ENCODE assay signal across 21 cellular contexts in the genomic region with DNA sequence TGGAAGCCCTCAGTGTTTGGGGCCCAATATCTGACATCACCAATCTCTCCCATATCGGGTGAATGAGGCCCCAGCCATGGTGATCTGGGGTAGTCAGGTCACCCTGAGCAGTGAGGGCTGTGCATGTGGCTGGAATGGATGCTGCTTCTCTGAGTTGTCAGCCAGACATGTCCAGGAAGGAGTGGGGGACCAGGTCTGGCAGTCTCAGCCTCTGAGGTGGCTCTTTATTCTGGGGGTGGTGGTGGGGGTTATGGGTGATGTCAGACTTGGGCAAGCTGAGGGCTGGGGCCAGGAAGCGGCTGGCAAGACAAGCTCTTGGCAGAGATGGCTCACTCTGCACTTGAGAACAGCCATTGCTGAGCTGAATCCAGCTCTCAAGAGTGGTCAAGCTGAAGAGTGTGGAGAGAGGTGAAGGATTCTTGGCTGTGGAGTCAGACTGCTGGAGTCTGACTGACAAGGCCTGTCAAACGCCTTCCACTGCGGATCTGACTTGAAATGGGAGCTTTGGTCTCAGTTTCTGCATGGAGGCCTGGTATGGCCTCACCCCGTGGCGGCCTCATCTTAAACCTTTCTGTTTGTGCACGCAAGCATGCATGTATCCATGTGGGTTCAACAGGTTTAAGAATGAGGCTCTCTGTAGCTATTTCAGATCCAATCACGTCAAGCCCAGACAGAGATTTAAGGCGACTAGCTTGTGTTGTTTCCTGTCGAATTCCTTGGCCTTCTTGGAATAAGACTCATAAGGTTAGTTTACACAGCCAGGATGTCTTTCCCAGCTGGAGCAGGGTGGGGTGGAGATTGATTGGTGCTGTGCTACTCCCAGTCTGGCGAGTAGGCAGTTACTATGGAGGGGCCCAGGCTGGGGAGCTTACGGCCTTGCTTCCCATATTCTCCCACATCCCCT.
A peak's percentile ranks its signal among the peaks of the same experiment; 100 is the strongest.
DNase-seq lines count a peak whose midpoint lies in the region; ATAC-seq and TF ChIP-seq lines count a peak whose summit lies in the region.
"Had no signal": no experiment of that assay in that cellular context is flagged by ENCODE, and none has a peak within 500 bp of the region (broad histone marks: within the 10 kb centered on the region; RNA-seq: fewer than 3 reads in every experiment).

No MANE protein-coding gene starts in this region.

- H3K4me1 ChIP-seq in gastroesophageal sphincter, result peaks cover 0 to 21% (median 0%) of the 10 kb centered on the region in 3 donors
- no peaks in the 10 kb centered on the region for H3K4me1 ChIP-seq in mucosa of descending colon (ENCODE audit: low read depth)
- peaks cover 0 to 10% (median 2%) of the 10 kb centered on the region in 4 donors for H3K4me1 ChIP-seq in tibial artery
- no peaks in the 10 kb centered on the region for H3K4me1 ChIP-seq in colonic mucosa
- H3K4me1 ChIP-seq: right lobe of liver had no signal

- no peaks in the 10 kb centered on the region for H3K9me3 Mint-ChIP-seq in activated CD4-positive, alpha-beta T cell treated with anti-CD3 and anti-CD28 coated beads, Interleukin-2, amount 10 ng/mL, durations not matched to agents 7 days and 5 days

- DNase-seq in amniotic epithelial cell (ENCODE audit: low read depth) (peak; percentile 47), mucosa of descending colon (no peak), tibial artery (no peak), NCI-H2227 treated with DMSO at 0.1 percent for 48 hours (lab: John Stamatoyannopoulos, UW) (no peak), colonic mucosa (no peak)
- no peak for DNase-seq in activated effector memory CD4-positive, alpha-beta T cell treated with anti-CD3 and anti-CD28 coated beads, Interleukin-2, amount 50 U/mL, for 16 hours
- DNase-seq in activated CD4-positive, alpha-beta T cell treated with anti-CD3 and anti-CD28 coated beads, Interleukin-2, amount 10 ng/mL, durations not matched to agents 7 days and 5 days, result no peak
- DNase-seq: activated CD8-positive, alpha-beta T cell treated with anti-CD3 and anti-CD28 coated beads, Interleukin-2, amount 10 ng/mL, durations not matched to agents 7 days and 5 days; central memory CD4-positive, alpha-beta T cell; glutamatergic neuron; midbrain; NCI-H187; NCI-H510A treated with DMSO at 0.1 percent for 48 hours; right lobe of liver; SHP77 had no signal

- H3K4me3 ChIP-seq in gastroesophageal sphincter (no peak overlapping the region), mucosa of descending colon (no peak overlapping the region), tibial artery (no peak overlapping the region), colonic mucosa (no peak overlapping the region)
- H3K4me3 ChIP-seq: GM12878, right lobe of liver had no signal

- no peaks in the 10 kb centered on the region for H3K36me3 Mint-ChIP-seq in activated CD4-positive, alpha-beta T cell treated with anti-CD3 and anti-CD28 coated beads, Interleukin-2, amount 10 ng/mL, durations not matched to agents 7 days and 5 days (ENCODE audit: low read depth)

- no peak for TF ChIP-seq POLR2A in gastroesophageal sphincter (IDR thresholded peaks at IDR 0.05)

- CTCF ChIA-PET in activated CD4-positive, alpha-beta T cell treated with anti-CD3 and anti-CD28 coated beads, Interleukin-2, amount 10 ng/mL, durations not matched to agents 7 days and 5 days (lab: Charles Lee), result no interaction called here

- ATAC-seq in gastroesophageal sphincter (peak; percentile 69), mucosa of descending colon (peak; percentile 54)
- ATAC-seq: activated CD8-positive, alpha-beta T cell treated with anti-CD3 and anti-CD28 coated beads, Interleukin-2, amount 10 ng/mL, durations not matched to agents 7 days and 5 days; GM12878; right lobe of liver had no signal

- POLR2A ChIA-PET in activated CD4-positive, alpha-beta T cell treated with anti-CD3 and anti-CD28 coated beads, Interleukin-2, amount 10 ng/mL, durations not matched to agents 7 days and 5 days (lab: Charles Lee), result no interaction called here

- no peak overlapping the region for H3K4me3 Mint-ChIP-seq in activated CD4-positive, alpha-beta T cell treated with anti-CD3 and anti-CD28 coated beads, Interleukin-2, amount 10 ng/mL, durations not matched to agents 7 days and 5 days
- H3K4me3 Mint-ChIP-seq: activated CD8-positive, alpha-beta T cell treated with anti-CD3 and anti-CD28 coated beads, Interleukin-2, amount 10 ng/mL, durations not matched to agents 7 days and 5 days; B cell; T-helper 1 cell treated with Interleukin-12 subunit alpha and Interleukin-12 subunit beta and Interleukin-4 antibody, amounts not matched to agents 30 μg/mL and 1 μg/mL, for 36 hours had no signal

- TF ChIP-seq EP300 in gastroesophageal sphincter (IDR thresholded peaks at IDR 0.05), result no peak

- peaks cover 3% of the 10 kb centered on the region for H3K4me1 Mint-ChIP-seq in activated CD4-positive, alpha-beta T cell treated with anti-CD3 and anti-CD28 coated beads, Interleukin-2, amount 10 ng/mL, durations not matched to agents 7 days and 5 days
- H3K4me1 Mint-ChIP-seq: B cell had no signal

- WGBS in gastroesophageal sphincter (ENCODE audit: low coverage in 1 of 2), 2 donors, result 66 to 70% methylated on average over 6 to 11 of the region's 12 CpGs

- H3K27ac Mint-ChIP-seq in activated CD4-positive, alpha-beta T cell treated with anti-CD3 and anti-CD28 coated beads, Interleukin-2, amount 10 ng/mL, durations not matched to agents 7 days and 5 days, result no peak overlapping the region
- H3K27ac Mint-ChIP-seq: activated CD8-positive, alpha-beta T cell treated with anti-CD3 and anti-CD28 coated beads, Interleukin-2, amount 10 ng/mL, durations not matched to agents 7 days and 5 days; B cell; T-helper 1 cell treated with Interleukin-12 subunit alpha and Interleukin-12 subunit beta and Interleukin-4 antibody, amounts not matched to agents 30 μg/mL and 1 μg/mL, for 36 hours had no signal

- H3K27ac ChIP-seq in gastroesophageal sphincter (peak overlapping the region in 3 of 4 donors; percentile 51 to 60 (median 58)), tibial artery (peak overlapping the region; percentile 22 to 28), colonic mucosa (no peak overlapping the region)
- H3K27ac ChIP-seq: neutrophil, right lobe of liver, VCaP had no signal

- H3K9me3 ChIP-seq in gastroesophageal sphincter, result no peaks in the 10 kb centered on the region
- no peaks in the 10 kb centered on the region for H3K9me3 ChIP-seq in mucosa of descending colon
- no peaks in the 10 kb centered on the region for H3K9me3 ChIP-seq in tibial artery
- H3K9me3 ChIP-seq in colonic mucosa, result no peaks in the 10 kb centered on the region
- H3K9me3 ChIP-seq: neutrophil, right lobe of liver had no signal

- intact Hi-C loops in mucosa of descending colon (cut with DNase I, micrococcal nuclease), result no loop called here
- intact Hi-C loops in tibial artery (cut with DNase I; ENCODE audit: low total_unique reads), result no loop called here
- intact Hi-C loops in colonic mucosa (cut with DNase I), result no loop called here

- H3K36me3 ChIP-seq in gastroesophageal sphincter (no peaks in the 10 kb centered on the region), mucosa of descending colon (ENCODE audit: low read depth) (no peaks in the 10 kb centered on the region), tibial artery (no peaks in the 10 kb centered on the region), colonic mucosa (no peaks in the 10 kb centered on the region)
- H3K36me3 ChIP-seq: neutrophil, right lobe of liver had no signal

- no peaks in the 10 kb centered on the region for H3K27me3 ChIP-seq in gastroesophageal sphincter
- no peaks in the 10 kb centered on the region for H3K27me3 ChIP-seq in tibial artery
- no peaks in the 10 kb centered on the region for H3K27me3 ChIP-seq in colonic mucosa
- H3K27me3 ChIP-seq: neutrophil, right lobe of liver had no signal

- no peak overlapping the region for H3K9ac ChIP-seq in colonic mucosa (ENCODE audit: low read depth in 2 of 2, low read length in 2 of 2)

- H3K27me3 Mint-ChIP-seq in activated CD4-positive, alpha-beta T cell treated with anti-CD3 and anti-CD28 coated beads, Interleukin-2, amount 10 ng/mL, durations not matched to agents 7 days and 5 days, result peaks cover 5% of the 10 kb centered on the region

- TF ChIP-seq CTCF in gastroesophageal sphincter (IDR thresholded peaks at IDR 0.05), result no peak
- no peak for TF ChIP-seq CTCF in mucosa of descending colon (IDR thresholded peaks at IDR 0.05)
- TF ChIP-seq CTCF in tibial artery (IDR thresholded peaks at IDR 0.05), result no peak
- TF ChIP-seq CTCF in colonic mucosa (IDR thresholded peaks at IDR 0.05), result no peak
